ENCODE assay signal across 14 cellular contexts in the genomic region with DNA sequence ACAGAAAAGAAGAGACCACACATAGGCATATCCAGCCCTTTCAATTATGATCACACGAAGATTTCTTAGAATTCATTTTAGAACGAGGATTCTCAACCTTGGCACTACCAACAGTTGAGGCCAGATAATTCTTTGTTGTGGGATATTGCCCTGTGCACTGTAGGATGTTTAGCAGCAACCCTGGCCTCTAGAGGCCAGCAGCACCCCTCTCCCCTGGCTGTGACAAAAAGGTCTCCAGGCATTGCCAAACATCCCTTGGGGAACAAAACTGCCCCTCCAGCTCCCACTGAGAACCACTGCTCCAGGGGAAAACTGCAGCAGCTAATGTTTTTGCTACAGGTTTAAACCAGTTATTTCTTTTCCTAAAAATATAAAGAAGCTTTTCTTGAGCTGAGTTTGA. TPM values are rescaled to one million over a fixed set of nuclear protein-coding genes. Genes with fewer than 3 reads are reported as not detected.
DNase-seq lines count a peak whose midpoint lies in the region; ATAC-seq, FAIRE-seq and TF ChIP-seq lines count a peak whose summit lies in the region.
"Had no signal": no experiment of that assay in that cellular context is flagged by ENCODE, and none has a peak within 500 bp of the region (broad histone marks: within the 10 kb centered on the region; RNA-seq: fewer than 3 reads in every experiment).

No MANE protein-coding gene starts in this region.

- H3K4me3 ChIP-seq in AG04450 (ENCODE audit: low read depth, low read length) (no peak overlapping the region), HCT116 (replicated peaks in 1 of 2; ENCODE audit: low read depth in 1 of 2, low read length in 2 of 2) (no peak overlapping the region), GM12878 (no peak overlapping the region)

- CTCF ChIA-PET in AG04450 (lab: Charles Lee) (interaction anchor here (0.7 to 2.2 kb wide), 3 partner anchors 14 to 388 kb away, joined by 3 to 10 read pairs (median 3); no protein-coding TSS in a partner anchor), HCT116 (lab: Charles Lee) (no interaction called here), GM12878 (lab: Yijun Ruan, JAX) (interaction anchor here (1.0 to 3.0 kb wide), 7 partner anchors 10 to 275 kb away, joined by 3 to 14 read pairs (median 4); no protein-coding TSS in a partner anchor)

- peaks cover 95% of the 10 kb centered on the region for H3K79me2 ChIP-seq in HCT116 (ENCODE audit: insufficient read depth, low read length)
- no peaks in the 10 kb centered on the region; the same call in 1 of the 2 replicates for H3K79me2 ChIP-seq in GM12878 (ENCODE audit: control insufficient read depth, insufficient read depth, low read length)

- 81% methylated on average over 2 of the region's 2 CpGs for WGBS in GM12878 (ENCODE audit: insufficient coverage, insufficient replicate concordance, low lambda C conversion rate, missing lambda C conversion rate)

- TF ChIP-seq CTCF in AG04450 (IDR thresholded peaks at IDR 0.05; ENCODE audit: low read depth, low read length) = 0 out of 2 replicates have a peak, but pooled peaks have one; percentile 15
- TF ChIP-seq CTCF in HCT116 (IDR thresholded peaks at IDR 0.05 in 2 of 3, conservative IDR thresholded peaks at IDR 0.05 in 1 of 3; ENCODE audit: borderline replicate concordance in 1 of 3, insufficient read depth in 1 of 3, low read depth in 2 of 3, low read length in 2 of 3) = peak in 1 of 3 experiments; percentile 25; a peak in 1 of 6 replicates
- peak in 2 of 3 experiments; percentile 3 to 19; a peak in 2 of 6 replicates for TF ChIP-seq CTCF in GM12878 (IDR thresholded peaks at IDR 0.05 in 2 of 3, conservative IDR thresholded peaks at IDR 0.05 in 1 of 3; ENCODE audit: control insufficient read depth in 2 of 3, extremely low read depth in 1 of 3, insufficient read depth in 1 of 3, low read depth in 3 of 3, low read length in 3 of 3)

- peaks cover 3% of the 10 kb centered on the region; the same call in 1 of the 2 replicates for H3K9me3 ChIP-seq in AG04450 (ENCODE audit: control insufficient read depth, insufficient read depth, low read length)
- H3K9me3 ChIP-seq in HCT116 (ENCODE audit: control insufficient read depth in 1 of 2, insufficient read depth in 1 of 2, low read depth in 1 of 2, low read length in 2 of 2) = 0 out of 4 replicates have a peak, but pooled peaks cover 0 to 4% of the 10 kb centered on the region in 2 experiments
- H3K9me3 ChIP-seq in GM12878 (replicated peaks; ENCODE audit: control insufficient read depth, insufficient read depth, low read length) = no peaks in the 10 kb centered on the region

- H3K4me1 ChIP-seq in HCT116 (ENCODE audit: control insufficient read depth in 1 of 2, insufficient read depth in 2 of 2, low read length in 2 of 2) = no peaks in the 10 kb centered on the region; a peak in 1 of 4 replicates
- peaks cover 6% of the 10 kb centered on the region; the same call in 1 of the 2 replicates for H3K4me1 ChIP-seq in GM12878 (ENCODE audit: control insufficient read depth, insufficient read depth, low read length)

- BruUV-seq in HCT116 (replicated peaks; lab: Mats Ljungman, UMichigan) (no TSS peak), GM12878 (replicated peaks; lab: Mats Ljungman, UMichigan) (no TSS peak)

- H2AFZ ChIP-seq in HCT116 (ENCODE audit: low read depth, low read length, poor library complexity, severe bottlenecking) (no peak overlapping the region), GM12878 (ENCODE audit: control insufficient read depth, low read depth, low read length) (no peak overlapping the region)

- H3K4me2 ChIP-seq in HCT116 (ENCODE audit: low read length) = no peak overlapping the region
- H3K4me2 ChIP-seq in GM12878 (ENCODE audit: control insufficient read depth, insufficient read depth) = no peak overlapping the region

- peak; percentile 59 for ATAC-seq in HCT116
- ATAC-seq in GM12878 = peak; percentile 44
- ATAC-seq in left lobe of liver = peak; percentile 15
- no peak for ATAC-seq in GM18858 (IDR thresholded peaks at IDR 0.05; ENCODE audit: unreplicated experiment)
- ATAC-seq: activated CD8-positive, alpha-beta T cell treated with anti-CD3 and anti-CD28 coated beads, Interleukin-2, amount 10 ng/mL, durations not matched to agents 7 days and 5 days had no signal

- H4K20me1 ChIP-seq in HCT116 (ENCODE audit: insufficient read depth) (no peaks in the 10 kb centered on the region; the same call in 1 of the 2 replicates), GM12878 (ENCODE audit: control insufficient read depth, insufficient read depth) (no peaks in the 10 kb centered on the region)

- RAD21 ChIA-PET in HCT116 (lab: Charles Lee; ENCODE audit: low non-redundant PET in 1 of 2, low total read pairs in 2 of 2, uncharacterized antibody in 2 of 2, unreplicated experiment in 2 of 2) (no interaction called here), GM12878 (lab: Charles Lee; ENCODE audit: unreplicated experiment) (interaction anchor here (0.5 to 1.2 kb wide), 2 partner anchors 36 to 133 kb away, joined by 3 read pairs; no protein-coding TSS in a partner anchor)

- TF ChIP-seq RAD21 in HCT116 (IDR thresholded peaks at IDR 0.05; ENCODE audit: low read depth) (peak; percentile 22; the same call in 1 of the 2 replicates), GM12878 (IDR thresholded peaks at IDR 0.05; ENCODE audit: insufficient read depth, low read depth, low read length) (no peak)

- TF ChIP-seq POLR2A in HCT116 (IDR thresholded peaks at IDR 0.05; ENCODE audit: borderline replicate concordance, extremely low read depth, insufficient read depth, insufficient read length) (no peak), GM12878 (IDR thresholded peaks at IDR 0.05; ENCODE audit: low read depth, low read length) (no peak)

- no peak for DNase-seq in AG04450 (ENCODE audit: low read depth, low spot score)
- DNase-seq in HCT116 (ENCODE audit: low read depth, low spot score) = no peak
- no peak for DNase-seq in GM12878 (ENCODE audit: low read depth, low spot score)
- DNase-seq in left lobe of liver (ENCODE audit: low spot score) = no peak
- no peak for DNase-seq in KG1 (lab: John Stamatoyannopoulos, UW)
- DNase-seq in stimulated activated CD4-positive, alpha-beta T cell treated with anti-CD3 and anti-CD28 coated beads, Interleukin-12 subunit alpha, Interleukin-12 subunit beta, amount 100 ng/mL, for 4 hours = no peak
- no peak for DNase-seq in NCI-H446 treated with DMSO at 0.1 percent for 48 hours (lab: John Stamatoyannopoulos, UW)
- DNase-seq: activated CD8-positive, alpha-beta T cell treated with anti-CD3 and anti-CD28 coated beads, Interleukin-2, amount 10 ng/mL, durations not matched to agents 7 days and 5 days; effector CD8-positive, alpha-beta T cell; NCI-H2081 treated with DMSO at 0.1 percent for 48 hours; stimulated activated CD4-positive, alpha-beta T cell treated with anti-CD3 and anti-CD28 coated beads, Interleukin-1b, Interleukin-23, amount 100 ng/mL, for 48 hours had no signal

- intact Hi-C loops in HCT116 (cut with micrococcal nuclease) (no loop called here), GM12878 (cut with micrococcal nuclease; ENCODE audit: unreplicated experiment) (no loop called here)

- H3K9ac ChIP-seq in HCT116 (ENCODE audit: low read length) = no peak overlapping the region
- no peak overlapping the region for H3K9ac ChIP-seq in GM12878 (ENCODE audit: control insufficient read depth, insufficient read depth, low read length)

- SMC1A ChIA-PET in GM12878 (lab: Charles Lee; ENCODE audit: uncharacterized antibody, unreplicated experiment) = interaction anchor here (0.9 to 2.9 kb wide), 4 partner anchors 9 to 275 kb away, joined by 3 to 9 read pairs (median 4); no protein-coding TSS in a partner anchor

- H3K27me3 ChIP-seq in AG04450 (ENCODE audit: control insufficient read depth, insufficient read depth, low read length) = no peaks in the 10 kb centered on the region
- H3K27me3 ChIP-seq in HCT116 (ENCODE audit: insufficient read depth, low read length) = no peaks in the 10 kb centered on the region
- no peaks in the 10 kb centered on the region for H3K27me3 ChIP-seq in GM12878 (replicated peaks in 1 of 2; ENCODE audit: control insufficient read depth in 2 of 2, insufficient read depth in 2 of 2, low read length in 1 of 2)

- TF ChIP-seq EP300 in GM12878 (IDR thresholded peaks at IDR 0.05; ENCODE audit: borderline replicate concordance in 1 of 2, control insufficient read depth in 1 of 2, low read depth in 2 of 2, low read length in 2 of 2) = no peak

- in situ Hi-C loops in GM12878 (cut with MboI) = no loop called here

- H3K36me3 ChIP-seq in HCT116 (ENCODE audit: control insufficient read depth in 1 of 2, insufficient read depth in 2 of 2, low read length in 2 of 2) (no peaks in the 10 kb centered on the region), GM12878 (ENCODE audit: control insufficient read depth in 2 of 2, insufficient read depth in 2 of 2, low read length in 1 of 2) (no peaks in the 10 kb centered on the region)

- FAIRE-seq in GM12878 (lab: Jason Lieb, UNC) = no peak
- FAIRE-seq: keratinocyte, TTC549 had no signal

- H3K27ac ChIP-seq in AG04450 (ENCODE audit: low read depth, low read length) (no peak overlapping the region), HCT116 (ENCODE audit: low read depth, low read length) (no peak overlapping the region), GM12878 (ENCODE audit: control insufficient read depth, insufficient read depth) (no peak overlapping the region)

- no peaks in the 10 kb centered on the region for H3K9me2 ChIP-seq in HCT116 (ENCODE audit: insufficient read depth)

- POLR2A ChIA-PET in AG04450 (lab: Yijun Ruan, JAX) (no interaction called here), HCT116 (lab: Charles Lee) (interaction anchor here (1.2 kb wide), 1 partner anchor 20 kb away, joined by 5 read pairs; no protein-coding TSS in a partner anchor), GM12878 (lab: Charles Lee) (no interaction called here)

RNA-seq across cellular contexts. Expression of a gene that starts 7.1 kb away (rescaled TPM):
- polyA plus RNA-seq in AG04450 (2011; rRNA removed) (2.8 and 3.4 TPM in 2 replicates), GM12878 (2011; rRNA removed) (2.5 and 2.6 TPM in 2 replicates), GM12878 (2014; fragmentation: Illumina TruSeq; extraction: Trizol) (4.2 and 5.2 TPM in 2 replicates), GM12878 (2014; fragmentation: Nextera tagmentation; extraction: Ambion mirVana) (10 to 100 TPM in 1 of 2 experiments, 1 to 10 TPM in 1; 2.0 to 12.4 TPM), GM12878 (2014; rRNA removed) (5.1 and 5.4 TPM in 2 replicates), GM12878 (2016; fragmentation: Nextera tagmentation; extraction: Ambion mirVana) (1 to 10 TPM; 4.8 to 6.6 TPM)
- polyA minus RNA-seq in AG04450 (2011; rRNA and poly(A)+ RNA removed) = 7.0 and 9.5 TPM in 2 replicates
- total RNA-seq in HCT116 (2021; ENCODE audit: unreplicated experiment) (18.7 TPM), GM12878 (2014; rRNA removed) (8.1 and 9.8 TPM in 2 replicates), GM12878 (2014; rRNA removed; fragmentation: Illumina TruSeq; extraction: Trizol) (7.3 and 8.2 TPM in 2 replicates), GM12878 (2021) (10.0 and 10.1 TPM in 2 replicates), left lobe of liver (9.3 TPM)
- polyA plus RNA-seq in HCT116 (2012) = 3.8 and 5.0 TPM in 2 replicates
- 13.1 and 16.1 TPM in 2 replicates for total RNA-seq in GM12878 (2013; cell fraction: nucleolus; rRNA removed)
- polyA plus RNA-seq in GM12878 (2011; ENCODE audit: low read depth) = 2.4 TPM
- polyA plus RNA-seq in GM12878 (2011; cell fraction: cytosol; rRNA removed) = 2.2 and 2.8 TPM in 2 replicates
- polyA plus RNA-seq in GM12878 (2011; cell fraction: nucleus; rRNA removed) = 2.7 and 3.3 TPM in 2 replicates
- polyA plus RNA-seq in GM12878 (2012) = 1.8 and 2.5 TPM in 2 replicates
- polyA minus RNA-seq in GM12878 (2011; rRNA and poly(A)+ RNA removed) = 7.1 and 8.9 TPM in 2 replicates
- polyA minus RNA-seq in GM12878 (2011; cell fraction: cytosol; rRNA and poly(A)+ RNA removed) = 2.3 and 3.7 TPM in 2 replicates
- 2.5 and 4.0 TPM in 2 replicates for polyA minus RNA-seq in GM12878 (2011; cell fraction: nucleus; rRNA and poly(A)+ RNA removed)
